ENCODE assay signal across 26 cellular contexts in the genomic region with DNA sequence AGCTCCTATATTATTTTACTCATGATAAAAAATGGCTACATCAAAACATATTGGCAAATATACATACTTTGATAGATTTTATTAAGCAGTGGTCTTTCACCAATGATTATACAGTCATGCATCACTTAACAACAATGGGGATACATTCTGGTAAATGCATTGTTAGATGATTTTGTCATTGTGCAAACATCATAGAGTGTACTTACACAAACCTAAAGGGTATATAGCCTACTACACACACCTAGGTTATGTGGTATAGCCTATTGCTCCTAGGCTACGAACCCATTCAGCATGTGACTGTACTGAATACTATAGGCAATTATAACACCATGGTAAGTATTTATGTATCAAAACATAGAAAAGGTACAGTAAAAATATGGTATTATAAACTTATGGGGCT.
"Had no signal": no experiment of that assay in that cellular context is flagged by ENCODE, and none has a peak within 500 bp of the region (broad histone marks: within the 10 kb centered on the region; RNA-seq: fewer than 3 reads in every experiment).

No MANE protein-coding gene starts in this region.

- H3K4me2 ChIP-seq: neural progenitor cell, smooth muscle cell had no signal

- H3K9me3 ChIP-seq: esophagus muscularis mucosa, left ventricle myocardium inferior, sigmoid colon, testis, uterus had no signal

- H3K27me3 ChIP-seq: esophagus muscularis mucosa, neural progenitor cell, sigmoid colon, testis, uterus had no signal

- H3K36me3 ChIP-seq: esophagus muscularis mucosa, left ventricle myocardium inferior, neural progenitor cell, sigmoid colon, uterus had no signal

- DNase-seq: activated CD4-positive, alpha-beta memory T cell treated with anti-CD3 and anti-CD28 coated beads, Interleukin-2, amount 10 ng/mL, durations not matched to agents 7 days and 5 days; activated CD4-positive, alpha-beta T cell treated with anti-CD3 and anti-CD28 coated beads, Interleukin-2, amount 10 ng/mL, durations not matched to agents 24 days and 14 days; activated effector memory CD4-positive, alpha-beta T cell treated with Interleukin-2 at 50 U/mL for 16 hours; activated naive CD4-positive, alpha-beta T cell treated with anti-CD3 and anti-CD28 coated beads for 36 hours; activated naive CD8-positive, alpha-beta T cell treated with anti-CD3 and anti-CD28 coated beads, Interleukin-2, amount 10 ng/mL, durations not matched to agents 7 days and 5 days; activated T-cell treated with anti-CD3 and anti-CD28 coated beads, Interleukin-2, amount 50 U/mL, for 72 hours; amniotic stem cell; cerebellar nuclear complex; glutamatergic neuron; hypothalamus; left ventricle myocardium inferior; naive thymus-derived CD8-positive, alpha-beta T cell; retina; sigmoid colon; stimulated activated CD4-positive, alpha-beta T cell treated with anti-CD3 and anti-CD28 coated beads, Interleukin-2, amount 100 ng/mL, for 48 hours; stimulated activated CD8-positive, alpha-beta memory T cell treated with anti-CD3 and anti-CD28 coated beads, Interleukin-4, amount 100 ng/mL, for 48 hours; stimulated activated naive B cell treated with anti-CD40 and anti-IgM and Interleukin-4, amounts not matched to agents 10 μg/mL and 1 μg/mL and 100 μg/mL, for 72 hours; testis; trophoblast cell; uterus had no signal

- H3K4me3 ChIP-seq: coronary artery, esophagus muscularis mucosa, left ventricle myocardium inferior, neural progenitor cell, sigmoid colon, smooth muscle cell, testis, uterus had no signal

- H3K4me1 ChIP-seq: testis, uterus had no signal

- ATAC-seq: activated CD4-positive, CD25-positive, alpha-beta regulatory T cell treated with anti-CD3 and anti-CD28 coated beads, Interleukin-2, amount 50 U/mL, for 24 hours; activated T-cell treated with anti-CD3 and anti-CD28 coated beads, Interleukin-2, amount 50 U/mL, for 72 hours; naive thymus-derived CD8-positive, alpha-beta T cell; stimulated activated naive B cell treated with anti-CD40 and anti-IgM and Interleukin-4, amounts not matched to agents 10 μg/mL and 1 μg/mL and 100 μg/mL, for 72 hours had no signal

- H3K9ac ChIP-seq: neural progenitor cell had no signal

- H3K27ac ChIP-seq: coronary artery, esophagus muscularis mucosa, left ventricle myocardium inferior, neural progenitor cell, sigmoid colon, testis, uterus, VCaP had no signal
